9 cellular contexts compared by ENCODE assay signal in genomic region chr1:38028105-38028591, GRCh38. TPM values are rescaled to one million over a fixed set of nuclear protein-coding genes. Genes with fewer than 3 reads are reported as not detected.
A peak's percentile ranks its signal among the peaks of the same experiment; 100 is the strongest.
DNase-seq lines count a peak whose midpoint lies in the region; ATAC-seq and TF ChIP-seq lines count a peak whose summit lies in the region.
"Had no signal": no experiment of that assay in that cellular context is flagged by ENCODE, and none has a peak within 500 bp of the region (broad histone marks: within the 10 kb centered on the region; RNA-seq: fewer than 3 reads in every experiment).

No MANE protein-coding gene starts in this region.

- in situ Hi-C loops in G401 (cut with HindIII; ENCODE audit: low sequenced_read_pairs) = no loop called here

- TF ChIP-seq CTCF in nephron progenitor cell (IDR thresholded peaks at IDR 0.05) (no peak), Peyer's patch (IDR thresholded peaks at IDR 0.05) (no peak)

- peaks cover 0 to 18% (median 6%) of the 10 kb centered on the region in 4 donors for H3K4me1 ChIP-seq in Peyer's patch

- H3K4me3 Mint-ChIP-seq in nephron progenitor cell = peak overlapping the region; percentile 44

- peaks cover 0 to 30% (median 0%) of the 10 kb centered on the region in 3 donors for H3K36me3 ChIP-seq in Peyer's patch

- no peak overlapping the region for H3K27ac ChIP-seq in Peyer's patch
- H3K27ac ChIP-seq: parathyroid adenoma had no signal

- no peaks in the 10 kb centered on the region for H3K27me3 ChIP-seq in Peyer's patch

- H3K36me3 Mint-ChIP-seq in nephron progenitor cell (ENCODE audit: low read depth) = peaks cover 19% of the 10 kb centered on the region

- no peaks in the 10 kb centered on the region for H3K9me3 ChIP-seq in Peyer's patch

- DNase-seq in stimulated activated naive CD4-positive, alpha-beta T cell treated with Interleukin-2 at 50 U/mL for 16 hours (lab: John Stamatoyannopoulos, UW) = peak; percentile 80
- no peak for DNase-seq in stimulated activated naive CD4-positive, alpha-beta T cell (lab: John Stamatoyannopoulos, UW)
- DNase-seq in activated CD4-positive, CD25-positive, alpha-beta regulatory T cell treated with anti-CD3 and anti-CD28 coated beads, Interleukin-2, amount 50 U/mL, for 72 hours = peak; percentile 65
- DNase-seq in nephron progenitor cell (no peak), Peyer's patch (no peak), G401 (ENCODE audit: low spot score) (no peak), LoVo (ENCODE audit: low spot score) (no peak)

- peak; percentile 70 for ATAC-seq in HG02981 (IDR thresholded peaks at IDR 0.05; ENCODE audit: unreplicated experiment)

- TF ChIP-seq POLR2A in Peyer's patch (IDR thresholded peaks at IDR 0.05) = no peak

- no peaks in the 10 kb centered on the region for H3K9me3 Mint-ChIP-seq in nephron progenitor cell

- peaks cover 8% of the 10 kb centered on the region for H3K27me3 Mint-ChIP-seq in nephron progenitor cell (ENCODE audit: low read depth, poor library complexity)

- no peak overlapping the region for H3K27ac Mint-ChIP-seq in nephron progenitor cell

- H3K4me3 ChIP-seq in Peyer's patch = no peak overlapping the region

- peaks cover 54% of the 10 kb centered on the region for H3K4me1 Mint-ChIP-seq in nephron progenitor cell

RNA-seq across cellular contexts. Expression of gene UTP11, which starts 15.6 kb away (rescaled TPM):
- 10 to 100 TPM in 3 of 4 donors, 1 to 10 TPM in 1; 8.9 to 23.1 (median 18.8) TPM for total RNA-seq in Peyer's patch
- total RNA-seq in G401 (2014; rRNA removed; shearing (Covaris generic)) = 60.5 and 134 TPM in 2 replicates

RNA-seq across cellular contexts. Expression of gene POU3F1, which starts 18.4 kb away (rescaled TPM):
- not detected for total RNA-seq in Peyer's patch
- not detected in 2 replicates for total RNA-seq in G401 (2014; rRNA removed; shearing (Covaris generic))

RNA-seq across cellular contexts. Expression of gene FHL3, which starts 22.8 kb away (rescaled TPM):
- 10 to 100 TPM in 1 of 4 donors, 1 to 10 TPM in 3; 3.3 to 13.2 (median 4.9) TPM for total RNA-seq in Peyer's patch
- 7.9 and 10.0 TPM in 2 replicates for total RNA-seq in G401 (2014; rRNA removed; shearing (Covaris generic))

RNA-seq across cellular contexts. Expression of gene SF3A3, which starts 38.3 kb away (rescaled TPM):
- 100 to 1,000 TPM in 1 of 4 donors, 10 to 100 TPM in 3; 29.9 to 144 (median 36.0) TPM for total RNA-seq in Peyer's patch
- total RNA-seq in G401 (2014; rRNA removed; shearing (Covaris generic)) = 115 and 149 TPM in 2 replicates

Comparison
In these comparisons a context has a peak if more than half of its experiments do, and no peak if none do; other contexts are left out.
1. DNase-seq: peak in stimulated activated naive CD4-positive, alpha-beta T cell treated with Interleukin-2 at 50 U/mL for 16 hours (single experiment) and activated CD4-positive, CD25-positive, alpha-beta regulatory T cell treated with anti-CD3 and anti-CD28 coated beads, Interleukin-2, amount 50 U/mL, for 72 hours (single experiment); none in stimulated activated naive CD4-positive, alpha-beta T cell (0 of 6), nephron progenitor cell (single experiment), Peyer's patch (0 of 3), G401 (single experiment) and LoVo (single experiment).